Comparison of ENCODE assay signal across 35 cellular contexts in the genomic region with DNA sequence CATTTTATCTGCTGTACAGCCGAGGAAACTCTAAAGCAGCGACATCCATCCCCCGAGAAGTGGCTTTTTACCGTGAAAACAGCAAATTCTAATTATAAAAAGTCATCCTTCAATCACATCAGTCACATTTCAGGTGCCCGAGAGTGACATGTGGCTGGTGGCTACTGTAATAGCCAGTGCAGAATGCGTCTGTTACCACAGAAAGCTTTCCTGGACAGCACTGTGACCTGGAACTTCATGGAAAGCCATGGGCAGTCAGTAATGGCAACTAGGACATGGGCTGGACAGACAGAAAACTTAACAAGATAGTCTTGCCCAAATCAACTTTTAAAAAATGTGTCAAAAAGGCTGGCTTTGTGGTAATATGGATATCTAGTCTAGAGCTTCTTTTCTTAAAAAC.
DNase-seq lines count a peak whose midpoint lies in the region; ATAC-seq and TF ChIP-seq lines count a peak whose summit lies in the region.
"Had no signal": no experiment of that assay in that cellular context is flagged by ENCODE, and none has a peak within 500 bp of the region (broad histone marks: within the 10 kb centered on the region; RNA-seq: fewer than 3 reads in every experiment).

No MANE protein-coding gene starts in this region.

- H3K4me3 ChIP-seq in SK-N-SH (ENCODE audit: low read depth in 2 of 2, low read length in 1 of 2), result no peak overlapping the region
- no peak overlapping the region for H3K4me3 ChIP-seq in mammary epithelial cell (replicated peaks in 1 of 3; ENCODE audit: insufficient read depth in 1 of 3, low read depth in 2 of 3, low read length in 3 of 3)
- H3K4me3 ChIP-seq in vagina, result no peak overlapping the region
- H3K4me3 ChIP-seq: cardiac muscle cell, coronary artery, HAP-1, mucosa of descending colon, right lobe of liver, thyroid gland had no signal

- BruUV-seq in mammary epithelial cell (replicated peaks; lab: Mats Ljungman, UMichigan), result no TSS peak

- intact Hi-C loops in mammary epithelial cell (cut with micrococcal nuclease) (loop anchor here (5.0 kb wide), 1 partner anchor 267 kb away; no protein-coding TSS in a partner anchor), vagina (cut with DNase I) (no loop called here)

- H3F3A ChIP-seq in SK-N-SH (replicated peaks; ENCODE audit: insufficient read depth), result peaks cover 26% of the 10 kb centered on the region

- WGBS in SK-N-SH (ENCODE audit: low lambda C conversion rate), result 92% methylated on average over 6 of the region's 6 CpGs
- 94% methylated on average over 6 of the region's 6 CpGs for WGBS in mammary epithelial cell (ENCODE audit: low coverage, missing lambda C conversion rate)

- H4K20me1 ChIP-seq in SK-N-SH (ENCODE audit: insufficient read depth) (peaks cover 24% of the 10 kb centered on the region), mammary epithelial cell (ENCODE audit: insufficient read depth, low read length) (no peaks in the 10 kb centered on the region)

- H3K4me1 ChIP-seq in SK-N-SH (ENCODE audit: control insufficient read depth in 1 of 2, insufficient read depth in 2 of 2, low read depth in 1 of 2, low read length in 1 of 2), result peaks cover 27 to 58% of the 10 kb centered on the region in 2 experiments
- H3K4me1 ChIP-seq in mammary epithelial cell (ENCODE audit: insufficient read depth, low read length), result peaks cover 44% of the 10 kb centered on the region
- H3K4me1 ChIP-seq in vagina, result peaks cover 40% of the 10 kb centered on the region
- H3K4me1 ChIP-seq: HAP-1, right lobe of liver had no signal

- peak overlapping the region; percentile 60 to 98 for H3K27ac ChIP-seq in SK-N-SH (ENCODE audit: low read depth in 2 of 2, low read length in 1 of 2)
- peak overlapping the region; percentile 56 for H3K27ac ChIP-seq in mammary epithelial cell (ENCODE audit: insufficient read depth, low read depth, low read length)
- H3K27ac ChIP-seq in vagina, result no peak overlapping the region
- H3K27ac ChIP-seq: 22Rv1, C4-2B, cardiac muscle cell, coronary artery, right lobe of liver, WERI-Rb-1 had no signal

- TF ChIP-seq CTCF in SK-N-SH (IDR thresholded peaks at IDR 0.05), result no peak
- no peak for TF ChIP-seq CTCF in mammary epithelial cell (conservative IDR thresholded peaks at IDR 0.05 in 1 of 2, IDR thresholded peaks at IDR 0.05 in 1 of 2; ENCODE audit: extremely low read depth in 1 of 2, insufficient read depth in 1 of 2, low read depth in 1 of 2, low read length in 2 of 2)
- no peak for TF ChIP-seq CTCF in nephron progenitor cell (IDR thresholded peaks at IDR 0.05)
- TF ChIP-seq CTCF in vagina (IDR thresholded peaks at IDR 0.05), result no peak

- H3K4me1 Mint-ChIP-seq in nephron progenitor cell, result peaks cover 55% of the 10 kb centered on the region
- H3K4me1 Mint-ChIP-seq in stimulated activated memory B cell treated with anti-CD40 and anti-IgM and Interleukin-4, amounts not matched to agents 10 μg/mL and 1 μg/mL and 100 μg/mL, for 72 hours, result no peaks in the 10 kb centered on the region
- H3K4me1 Mint-ChIP-seq: activated CD4-positive, alpha-beta T cell treated with anti-CD3 and anti-CD28 coated beads, Interleukin-2, amount 10 ng/mL, durations not matched to agents 24 days and 14 days; activated naive CD8-positive, alpha-beta T cell treated with anti-CD3 and anti-CD28 coated beads for 36 hours had no signal

- no peak overlapping the region for H2AFZ ChIP-seq in SK-N-SH (ENCODE audit: low read depth)
- H2AFZ ChIP-seq in mammary epithelial cell (ENCODE audit: low read depth, low read length), result no peak overlapping the region

- peaks cover 80% of the 10 kb centered on the region for H3K79me2 ChIP-seq in SK-N-SH (ENCODE audit: insufficient read depth)
- peaks cover 88% of the 10 kb centered on the region for H3K79me2 ChIP-seq in mammary epithelial cell (ENCODE audit: insufficient read depth, low read length)

- H3K36me3 ChIP-seq in SK-N-SH (replicated peaks in 1 of 2; ENCODE audit: control insufficient read depth in 1 of 2, insufficient read depth in 2 of 2, low read length in 1 of 2) (peaks cover 52 to 60% of the 10 kb centered on the region in 2 experiments), mammary epithelial cell (ENCODE audit: insufficient read depth, low read length) (peaks cover 58% of the 10 kb centered on the region), vagina (peaks cover 0 to 46% of the 10 kb centered on the region in 2 donors)
- H3K36me3 ChIP-seq: cardiac muscle cell, HAP-1, WERI-Rb-1 had no signal

- POLR2A ChIA-PET in SK-N-SH (lab: Yijun Ruan, JAX), result no interaction called here

- no peak overlapping the region for H3K4me3 Mint-ChIP-seq in nephron progenitor cell
- no peak overlapping the region for H3K4me3 Mint-ChIP-seq in stimulated activated memory B cell treated with anti-CD40 and anti-IgM and Interleukin-4, amounts not matched to agents 10 μg/mL and 1 μg/mL and 100 μg/mL, for 72 hours
- H3K4me3 Mint-ChIP-seq: activated CD4-positive, alpha-beta T cell treated with anti-CD3 and anti-CD28 coated beads, Interleukin-2, amount 10 ng/mL, durations not matched to agents 24 days and 14 days; activated naive CD8-positive, alpha-beta T cell treated with anti-CD3 and anti-CD28 coated beads for 36 hours; activated T-cell treated with anti-CD3 and anti-CD28 coated beads, Interleukin-2, amount 50 U/mL, for 24 hours; natural killer cell treated with Interleukin-12 subunit alpha and Interleukin-12 subunit beta and Interleukin-15 and Interleukin-18, amount 100 ng/mL, for 72 hours had no signal

- DNase-seq in SK-N-SH (no peak), mammary epithelial cell (no peak), nephron progenitor cell (no peak), NCI-H526 (lab: John Stamatoyannopoulos, UW) (no peak), vagina (ENCODE audit: extremely low spot score in 2 of 2) (no peak)
- DNase-seq: activated CD4-positive, alpha-beta T cell treated with anti-CD3 and anti-CD28 coated beads, Interleukin-2, amount 10 ng/mL, durations not matched to agents 24 days and 14 days; activated effector memory CD4-positive, alpha-beta T cell treated with anti-CD3 and anti-CD28 coated beads, Interleukin-2, amount 50 U/mL, for 16 hours; activated naive CD8-positive, alpha-beta T cell treated with anti-CD3 and anti-CD28 coated beads for 36 hours; activated T-cell treated with anti-CD3 and anti-CD28 coated beads, Interleukin-2, amount 50 U/mL, for 24 hours; Caco-2; DMS79; effector CD8-positive, alpha-beta T cell; erythroblast; Karpas-422; mucosa of descending colon; NCI-H1417 treated with DMSO at 0.1 percent for 48 hours; NCI-H2081 treated with DMSO at 0.1 percent for 48 hours; NCI-H2227 treated with DMSO at 0.1 percent for 48 hours; right lobe of liver; SHP77; stimulated activated CD4-positive, alpha-beta T cell treated with anti-CD3 and anti-CD28 coated beads, Interleukin-4, amount 100 ng/mL, for 1 hour; T-helper 9 cell; thyroid gland; WERI-Rb-1 had no signal

- no peak for TF ChIP-seq RAD21 in SK-N-SH (IDR thresholded peaks at IDR 0.05; ENCODE audit: low read length)

- H3K36me3 Mint-ChIP-seq in nephron progenitor cell (ENCODE audit: low read depth), result peaks cover 31% of the 10 kb centered on the region
- H3K36me3 Mint-ChIP-seq in stimulated activated memory B cell treated with anti-CD40 and anti-IgM and Interleukin-4, amounts not matched to agents 10 μg/mL and 1 μg/mL and 100 μg/mL, for 72 hours, result peaks cover 78% of the 10 kb centered on the region
- H3K36me3 Mint-ChIP-seq: activated naive CD8-positive, alpha-beta T cell treated with anti-CD3 and anti-CD28 coated beads for 36 hours; natural killer cell treated with Interleukin-12 subunit alpha and Interleukin-12 subunit beta and Interleukin-15 and Interleukin-18, amount 100 ng/mL, for 72 hours had no signal

- H3K9me2 ChIP-seq in SK-N-SH, result no peaks in the 10 kb centered on the region

- H3K27ac Mint-ChIP-seq in nephron progenitor cell, result peak overlapping the region; percentile 91
- peak overlapping the region; percentile 75 for H3K27ac Mint-ChIP-seq in stimulated activated memory B cell treated with anti-CD40 and anti-IgM and Interleukin-4, amounts not matched to agents 10 μg/mL and 1 μg/mL and 100 μg/mL, for 72 hours
- H3K27ac Mint-ChIP-seq: activated CD4-positive, alpha-beta T cell treated with anti-CD3 and anti-CD28 coated beads, Interleukin-2, amount 10 ng/mL, durations not matched to agents 24 days and 14 days; activated naive CD8-positive, alpha-beta T cell treated with anti-CD3 and anti-CD28 coated beads for 36 hours; activated T-cell treated with anti-CD3 and anti-CD28 coated beads, Interleukin-2, amount 50 U/mL, for 24 hours had no signal

- H3K27me3 ChIP-seq in SK-N-SH (ENCODE audit: insufficient read depth) (no peaks in the 10 kb centered on the region), mammary epithelial cell (ENCODE audit: insufficient read depth, low read length) (no peaks in the 10 kb centered on the region), vagina (no peaks in the 10 kb centered on the region)
- H3K27me3 ChIP-seq: right lobe of liver, thyroid gland had no signal

- H3K9me3 ChIP-seq in SK-N-SH, result no peaks in the 10 kb centered on the region
- H3K9me3 ChIP-seq in mammary epithelial cell (replicated peaks; ENCODE audit: insufficient read depth, low read length), result no peaks in the 10 kb centered on the region
- no peaks in the 10 kb centered on the region for H3K9me3 ChIP-seq in vagina
- H3K9me3 ChIP-seq: Caco-2, HAP-1, mucosa of descending colon, right lobe of liver, thyroid gland had no signal

- no peak for ATAC-seq in SK-N-SH treated with all-trans-retinoic acid at 6 μM for 48 hours
- no peak for ATAC-seq in stimulated activated memory B cell treated with anti-CD40 and anti-IgM and Interleukin-4, amounts not matched to agents 10 μg/mL and 1 μg/mL and 100 μg/mL, for 72 hours
- no peak for ATAC-seq in GM21717 (IDR thresholded peaks at IDR 0.05; ENCODE audit: unreplicated experiment)
- ATAC-seq: HepG2; mucosa of descending colon; natural killer cell treated with Interleukin-12 subunit alpha and Interleukin-12 subunit beta and Interleukin-15 and Interleukin-18, amount 100 ng/mL, for 72 hours; Panc1; right lobe of liver had no signal

- in situ Hi-C loops in mammary epithelial cell (cut with MboI; ENCODE audit: low sequenced_read_pairs in 2 of 2), result loop anchor here in 1 of 2 donors (10.0 kb wide), 1 partner anchor 130 kb away; a partner anchor contains a TSS

- no peak overlapping the region for H3K4me2 ChIP-seq in SK-N-SH
- H3K4me2 ChIP-seq in mammary epithelial cell (ENCODE audit: insufficient read depth, low read depth, low read length), result no peak overlapping the region

- H3K9me3 Mint-ChIP-seq in nephron progenitor cell, result no peaks in the 10 kb centered on the region
- no peaks in the 10 kb centered on the region for H3K9me3 Mint-ChIP-seq in stimulated activated memory B cell treated with anti-CD40 and anti-IgM and Interleukin-4, amounts not matched to agents 10 μg/mL and 1 μg/mL and 100 μg/mL, for 72 hours
- H3K9me3 Mint-ChIP-seq: activated CD4-positive, alpha-beta T cell treated with anti-CD3 and anti-CD28 coated beads, Interleukin-2, amount 10 ng/mL, durations not matched to agents 24 days and 14 days; activated naive CD8-positive, alpha-beta T cell treated with anti-CD3 and anti-CD28 coated beads for 36 hours; activated T-cell treated with anti-CD3 and anti-CD28 coated beads, Interleukin-2, amount 50 U/mL, for 24 hours; natural killer cell treated with Interleukin-12 subunit alpha and Interleukin-12 subunit beta and Interleukin-15 and Interleukin-18, amount 100 ng/mL, for 72 hours had no signal

- TF ChIP-seq POLR2A in vagina (IDR thresholded peaks at IDR 0.05), result no peak

- CTCF ChIA-PET in SK-N-SH (lab: Yijun Ruan, JAX) (interaction anchor here (1.1 to 3.2 kb wide), 4 partner anchors 54 to 270 kb away, joined by 3 to 16 read pairs (median 5); no protein-coding TSS in a partner anchor), mammary epithelial cell (lab: Charles Lee; ENCODE audit: low non-redundant PET) (interaction anchor here (0.6 kb wide), 1 partner anchor 208 kb away, joined by 3 read pairs; no protein-coding TSS in a partner anchor)

- TF ChIP-seq EP300 in SK-N-SH (IDR thresholded peaks at IDR 0.05; ENCODE audit: borderline replicate concordance in 1 of 2, low read depth in 1 of 2, low read length in 1 of 2), result no peak

- dilution Hi-C loops in mammary epithelial cell (cut with HindIII; ENCODE audit: low sequenced_read_pairs), result no loop called here

- no peak overlapping the region for H3K9ac ChIP-seq in SK-N-SH
- H3K9ac ChIP-seq in mammary epithelial cell (ENCODE audit: insufficient read depth, low read length), result no peak overlapping the region

- H3K27me3 Mint-ChIP-seq in nephron progenitor cell (ENCODE audit: low read depth, poor library complexity), result no peaks in the 10 kb centered on the region
- no peaks in the 10 kb centered on the region for H3K27me3 Mint-ChIP-seq in stimulated activated memory B cell treated with anti-CD40 and anti-IgM and Interleukin-4, amounts not matched to agents 10 μg/mL and 1 μg/mL and 100 μg/mL, for 72 hours
- H3K27me3 Mint-ChIP-seq: activated CD4-positive, alpha-beta T cell treated with anti-CD3 and anti-CD28 coated beads, Interleukin-2, amount 10 ng/mL, durations not matched to agents 24 days and 14 days; activated naive CD8-positive, alpha-beta T cell treated with anti-CD3 and anti-CD28 coated beads for 36 hours; activated T-cell treated with anti-CD3 and anti-CD28 coated beads, Interleukin-2, amount 50 U/mL, for 24 hours; natural killer cell treated with Interleukin-12 subunit alpha and Interleukin-12 subunit beta and Interleukin-15 and Interleukin-18, amount 100 ng/mL, for 72 hours had no signal
